20 cellular contexts compared by ENCODE assay signal in the genomic region with DNA sequence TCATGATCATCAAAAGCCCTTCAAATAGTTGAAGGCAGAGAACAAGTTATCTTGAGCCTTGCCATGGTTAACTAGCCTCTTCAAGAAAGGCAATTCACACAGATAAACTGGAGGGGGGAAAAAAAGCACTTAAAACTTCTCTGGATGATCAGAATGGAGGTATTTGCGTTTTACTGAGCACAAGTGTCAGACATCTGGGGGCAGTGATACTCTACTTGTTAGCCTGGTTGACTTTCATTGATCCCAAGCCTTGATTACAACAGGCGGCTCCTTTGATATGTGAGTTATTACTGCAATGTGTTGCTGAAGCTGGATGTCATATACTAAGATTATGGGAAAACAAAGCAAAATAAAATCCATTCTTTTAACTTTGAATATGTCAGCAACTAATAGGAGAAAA.
DNase-seq lines count a peak whose midpoint lies in the region; ATAC-seq and TF ChIP-seq lines count a peak whose summit lies in the region.
"Had no signal": no experiment of that assay in that cellular context is flagged by ENCODE, and none has a peak within 500 bp of the region (broad histone marks: within the 10 kb centered on the region; RNA-seq: fewer than 3 reads in every experiment).

No MANE protein-coding gene starts in this region.

- no peak overlapping the region for H3K23ac ChIP-seq in mesendoderm (ENCODE audit: low read length)

- H3K27ac ChIP-seq in PC-3 (ENCODE audit: low read length) (no peak overlapping the region), mesendoderm (ENCODE audit: low read depth, low read length) (peak overlapping the region; percentile 85), neural progenitor cell (no peak overlapping the region)

- no peaks in the 10 kb centered on the region for H3K79me2 ChIP-seq in PC-3 (ENCODE audit: low read length)
- H3K79me2 ChIP-seq in mesendoderm (ENCODE audit: control insufficient read depth, insufficient read depth, low read length): no peaks in the 10 kb centered on the region
- no peaks in the 10 kb centered on the region for H3K79me2 ChIP-seq in neural progenitor cell (ENCODE audit: low read depth)

- intact Hi-C loops in PC-3 (cut with micrococcal nuclease): no loop called here

- no peak overlapping the region for H2BK15ac ChIP-seq in mesendoderm (replicated peaks; ENCODE audit: low read depth)

- H3K27me3 Mint-ChIP-seq in neural progenitor cell (ENCODE audit: insufficient read depth, low read depth): peaks cover 2% of the 10 kb centered on the region
- H3K27me3 Mint-ChIP-seq: IgD-negative memory B cell had no signal

- H3K9ac ChIP-seq in PC-3 (ENCODE audit: low read length) (no peak overlapping the region), mesendoderm (ENCODE audit: low read length) (no peak overlapping the region), neural progenitor cell (no peak overlapping the region)

- no peak overlapping the region for H3K4me3 ChIP-seq in PC-3 (ENCODE audit: low read length)
- H3K4me3 ChIP-seq in mesendoderm (ENCODE audit: low read length): no peak overlapping the region
- no peak overlapping the region for H3K4me3 ChIP-seq in neural progenitor cell
- H3K4me3 ChIP-seq: GM12878, GM23338 had no signal

- TF ChIP-seq CTCF in PC-3 (conservative IDR thresholded peaks at IDR 0.05; ENCODE audit: low read depth, low read length): no peak
- TF ChIP-seq CTCF in neural progenitor cell (IDR thresholded peaks at IDR 0.05): no peak

- H2BK5ac ChIP-seq in mesendoderm (ENCODE audit: low read length): peak overlapping the region; percentile 42

- no TSS peak for BruUV-seq in PC-3 (replicated peaks; lab: Mats Ljungman, UMichigan)

- no peak overlapping the region for H3K4me3 Mint-ChIP-seq in neural progenitor cell
- H3K4me3 Mint-ChIP-seq: CD4-positive, CD25-positive, alpha-beta regulatory T cell; CD8-positive, alpha-beta memory T cell; GM23338; IgD-negative memory B cell had no signal

- no peaks in the 10 kb centered on the region for H3K9me3 Mint-ChIP-seq in neural progenitor cell
- H3K9me3 Mint-ChIP-seq: CD4-positive, CD25-positive, alpha-beta regulatory T cell; CD8-positive, alpha-beta memory T cell; GM23338; IgD-negative memory B cell had no signal

- WGBS in mesendoderm (ENCODE audit: extremely low coverage, insufficient coverage, low lambda C conversion rate): no CpG with 5 or more reads among the region's 2 CpGs

- peak overlapping the region; percentile 100 for H2BK120ac ChIP-seq in mesendoderm (ENCODE audit: low read depth, low read length)

- H4K8ac ChIP-seq in mesendoderm (ENCODE audit: low read depth, low read length): no peak overlapping the region

- H4K20me1 ChIP-seq in PC-3 (ENCODE audit: low read length) (no peaks in the 10 kb centered on the region), neural progenitor cell (ENCODE audit: low read depth) (no peaks in the 10 kb centered on the region)

- no peaks in the 10 kb centered on the region for H3K27me3 ChIP-seq in PC-3 (ENCODE audit: low read length)
- no peaks in the 10 kb centered on the region for H3K27me3 ChIP-seq in mesendoderm (ENCODE audit: insufficient read depth, low read length, poor library complexity)
- no peaks in the 10 kb centered on the region for H3K27me3 ChIP-seq in neural progenitor cell
- H3K27me3 ChIP-seq: BE2C had no signal

- H3K4me1 ChIP-seq in PC-3 (ENCODE audit: insufficient read depth, low read length): peaks cover 14% of the 10 kb centered on the region
- peaks cover 9% of the 10 kb centered on the region for H3K4me1 ChIP-seq in mesendoderm (ENCODE audit: control insufficient read depth, low read depth, low read length)
- no peaks in the 10 kb centered on the region for H3K4me1 ChIP-seq in neural progenitor cell
- H3K4me1 ChIP-seq: BE2C had no signal

- DNase-seq in PC-3 (no peak), left lobe of liver (ENCODE audit: low spot score) (no peak), mesendoderm (peak; percentile 90), neural progenitor cell (ENCODE audit: low spot score) (no peak)
- DNase-seq in activated effector memory CD4-positive, alpha-beta T cell treated with Interleukin-2 at 50 U/mL for 16 hours: no peak
- DNase-seq: ACHN; BE2C; C1 segment of cervical spinal cord; CD8-positive, alpha-beta memory T cell; COR-L47; DMS 273 treated with DMSO at 0.1 percent for 48 hours; DMS53; DND-41; EL; HCEC 1CT had no signal

- no peaks in the 10 kb centered on the region for H3K79me1 ChIP-seq in mesendoderm (ENCODE audit: low read length)

- H3K36me3 Mint-ChIP-seq in neural progenitor cell: no peaks in the 10 kb centered on the region
- H3K36me3 Mint-ChIP-seq: CD4-positive, CD25-positive, alpha-beta regulatory T cell; CD8-positive, alpha-beta memory T cell; IgD-negative memory B cell had no signal

- H3K4me2 ChIP-seq in PC-3 (ENCODE audit: low read length): no peak overlapping the region
- H3K4me2 ChIP-seq in mesendoderm (ENCODE audit: low read length): no peak overlapping the region
- no peak overlapping the region for H3K4me2 ChIP-seq in neural progenitor cell
- H3K4me2 ChIP-seq: GM23338 had no signal

- no peaks in the 10 kb centered on the region for H3K4me1 Mint-ChIP-seq in neural progenitor cell
- H3K4me1 Mint-ChIP-seq: CD8-positive, alpha-beta memory T cell; IgD-negative memory B cell had no signal

- H3K9me3 ChIP-seq in PC-3 (ENCODE audit: low read length) (no peaks in the 10 kb centered on the region), neural progenitor cell (ENCODE audit: low read depth) (no peaks in the 10 kb centered on the region)
- H3K9me3 ChIP-seq: BE2C had no signal

- H3K56ac ChIP-seq in mesendoderm (ENCODE audit: low read length): peak overlapping the region; percentile 75

- H3K4ac ChIP-seq in mesendoderm (ENCODE audit: low read depth, low read length): peak overlapping the region; percentile 93

- H3K9me2 ChIP-seq in PC-3 (replicated peaks; ENCODE audit: low read length): no peaks in the 10 kb centered on the region

- H3K36me3 ChIP-seq in PC-3 (ENCODE audit: low read depth, low read length) (no peaks in the 10 kb centered on the region), mesendoderm (ENCODE audit: control insufficient read depth, insufficient read depth, low read length) (no peaks in the 10 kb centered on the region), neural progenitor cell (no peaks in the 10 kb centered on the region)
- H3K36me3 ChIP-seq: BE2C had no signal

- no peak for ATAC-seq in PC-3
- ATAC-seq in left lobe of liver: peak; percentile 75
- no peak for ATAC-seq in HG03432 (IDR thresholded peaks at IDR 0.05; ENCODE audit: unreplicated experiment)
- ATAC-seq: GM12878, GM23338 had no signal

- H4K5ac ChIP-seq in mesendoderm (ENCODE audit: low read length): no peak overlapping the region

- peak overlapping the region; percentile 99 for H3K18ac ChIP-seq in mesendoderm (ENCODE audit: low read length)

- no peak overlapping the region for H3K27ac Mint-ChIP-seq in neural progenitor cell
- H3K27ac Mint-ChIP-seq: CD8-positive, alpha-beta memory T cell; IgD-negative memory B cell had no signal

- peak overlapping the region; percentile 11; the same call in 1 of the 2 replicates for H2AFZ ChIP-seq in PC-3 (ENCODE audit: low read length)
- no peak overlapping the region for H2AFZ ChIP-seq in neural progenitor cell (replicated peaks)
- H2AFZ ChIP-seq: GM23338 had no signal

- POLR2A ChIA-PET in PC-3 (lab: Charles Lee; ENCODE audit: unreplicated experiment): no interaction called here

- no peak overlapping the region for H2AK5ac ChIP-seq in mesendoderm (ENCODE audit: low read length)

- H3F3A ChIP-seq in PC-3 (ENCODE audit: low read length, unreplicated experiment) (no peaks in the 10 kb centered on the region), neural progenitor cell (ENCODE audit: low read depth) (no peaks in the 10 kb centered on the region)

- CTCF ChIA-PET in PC-3 (lab: Charles Lee): no interaction called here
